In genomic region chr10:90916392-90917110, GRCh38 we compare ENCODE assay signal across 1 cellular context.
TF ChIP-seq lines count a peak whose summit lies in the region.

No MANE protein-coding gene starts in this region.

TF ChIP-seq in endothelial cell of umbilical vein, 7 proteins besides CTCF, POLR2A, EP300 and RAD21:
- TF ChIP-seq GATA2 (IDR thresholded peaks at IDR 0.05; ENCODE audit: insufficient read depth, insufficient read length, low read depth, low read length) (no peak), MYC (IDR thresholded peaks at IDR 0.05; ENCODE audit: low read depth, low read length) (no peak), JUN (IDR thresholded peaks at IDR 0.05; ENCODE audit: borderline replicate concordance, insufficient read depth, insufficient read length, low read depth) (no peak), MAX (IDR thresholded peaks at IDR 0.05; ENCODE audit: insufficient read depth, insufficient read length) (no peak), POLR2AphosphoS5 (IDR thresholded peaks at IDR 0.05; ENCODE audit: insufficient read depth, low read depth, low read length) (peak; percentile 96)
